In genomic region chr5:139275536-139276297, GRCh38 we compare ENCODE assay signal across 8 cellular contexts. TPM values are rescaled to one million over a fixed set of nuclear protein-coding genes. Genes with fewer than 3 reads are reported as not detected.
DNase-seq lines count a peak whose midpoint lies in the region; ATAC-seq, FAIRE-seq and TF ChIP-seq lines count a peak whose summit lies in the region.

No MANE protein-coding gene starts in this region.

- peak overlapping the region; percentile 80 for H3K27ac Mint-ChIP-seq in activated CD4-positive, alpha-beta memory T cell treated with anti-CD3 and anti-CD28 coated beads for 36 hours

- intact Hi-C loops in activated CD4-positive, alpha-beta memory T cell treated with anti-CD3 and anti-CD28 coated beads for 36 hours (cut with micrococcal nuclease): no loop called here
- intact Hi-C loops in heart left ventricle (cut with DNase I) (no loop called here), ovary (cut with DNase I) (no loop called here)

- H3K36me3 Mint-ChIP-seq in activated CD4-positive, alpha-beta memory T cell treated with anti-CD3 and anti-CD28 coated beads for 36 hours: peaks cover 46% of the 10 kb centered on the region

- 82 to 86% (median 83%) methylated on average over 6 of the region's 6 CpGs for WGBS in heart left ventricle, 4 donors
- WGBS in ovary, 3 donors: 87 to 92% (median 91%) methylated on average over 6 of the region's 6 CpGs

- H3K4me3 Mint-ChIP-seq in activated CD4-positive, alpha-beta memory T cell treated with anti-CD3 and anti-CD28 coated beads for 36 hours: peak overlapping the region; percentile 96

- peaks cover 35% of the 10 kb centered on the region for H3K36me3 ChIP-seq in H7 (replicated peaks; ENCODE audit: control insufficient read depth, insufficient read depth, low read length)
- peaks cover 0 to 40% (median 25%) of the 10 kb centered on the region in 9 donors for H3K36me3 ChIP-seq in heart left ventricle
- H3K36me3 ChIP-seq in ovary: no peaks in the 10 kb centered on the region

- no peak for FAIRE-seq in HTR-8/SVneo (lab: Jason Lieb, UNC)

- CTCF ChIA-PET in AG04450 (lab: Charles Lee): interaction anchor here (1.1 to 1.8 kb wide), 4 partner anchors 11 to 696 kb away, joined by 3 to 5 read pairs (median 4); no protein-coding TSS in a partner anchor
- CTCF ChIA-PET in activated CD4-positive, alpha-beta memory T cell treated with anti-CD3 and anti-CD28 coated beads for 36 hours (lab: Charles Lee): interaction anchor here (1.0 to 2.7 kb wide), 6 partner anchors 11 to 696 kb away, joined by 3 to 8 read pairs (median 6); partner anchors contain the start of genes MATR3 and PAIP2

- H3K9me3 ChIP-seq in AG04450 (ENCODE audit: control insufficient read depth, insufficient read depth, low read length) (no peaks in the 10 kb centered on the region), heart left ventricle (no peaks in the 10 kb centered on the region), ovary (no peaks in the 10 kb centered on the region)

- H3K9me3 Mint-ChIP-seq in activated CD4-positive, alpha-beta memory T cell treated with anti-CD3 and anti-CD28 coated beads for 36 hours: no peaks in the 10 kb centered on the region

- DNase-seq in AG04450 (ENCODE audit: low read depth, low spot score) (no peak), H7 (no peak), HTR-8/SVneo (ENCODE audit: insufficient read length, low spot score) (no peak), HuH-7.5 (ENCODE audit: low spot score) (no peak), heart left ventricle (no peak), ovary (no peak)
- peak; percentile 47 for DNase-seq in activated CD4-positive, alpha-beta memory T cell treated with anti-CD3 and anti-CD28 coated beads for 36 hours

- H3K27ac ChIP-seq in AG04450 (ENCODE audit: low read depth, low read length) (no peak overlapping the region), heart left ventricle (peak overlapping the region in 5 of 12 donors; percentile 2 to 84 (median 12)), ovary (no peak overlapping the region)

- TF ChIP-seq EP300 in ovary (IDR thresholded peaks at IDR 0.05): no peak

- H3K4me3 ChIP-seq in AG04450 (ENCODE audit: low read depth, low read length) (peak overlapping the region; percentile 47), H7 (ENCODE audit: insufficient read depth, low read depth, low read length) (peak overlapping the region; percentile 98), iPS-11a (ENCODE audit: low read depth, low read length) (peak overlapping the region; percentile 96), heart left ventricle (peak overlapping the region in 1 of 12 donors; percentile 72), ovary (no peak overlapping the region)

- POLR2A ChIA-PET in AG04450 (lab: Yijun Ruan, JAX): interaction anchor here (0.6 to 1.3 kb wide), 4 partner anchors 18 to 734 kb away, joined by 3 to 5 read pairs (median 4); partner anchors contain the start of gene MATR3
- POLR2A ChIA-PET in activated CD4-positive, alpha-beta memory T cell treated with anti-CD3 and anti-CD28 coated beads for 36 hours (lab: Charles Lee): interaction anchor here (0.5 to 10.8 kb wide), 12 partner anchors 10 to 710 kb away, joined by 3 to 112 read pairs (median 3); partner anchors contain the start of genes HSPA9, MATR3, PAIP2 and UBE2D2

- H3K27me3 ChIP-seq in AG04450 (ENCODE audit: control insufficient read depth, insufficient read depth, low read length) (no peaks in the 10 kb centered on the region), H7 (ENCODE audit: control insufficient read depth, insufficient read depth, low read length) (no peaks in the 10 kb centered on the region), heart left ventricle (no peaks in the 10 kb centered on the region), ovary (no peaks in the 10 kb centered on the region)

- TF ChIP-seq CTCF in AG04450 (IDR thresholded peaks at IDR 0.05; ENCODE audit: low read depth, low read length): no peak
- TF ChIP-seq CTCF in heart left ventricle (IDR thresholded peaks at IDR 0.05): no peak
- TF ChIP-seq CTCF in ovary (IDR thresholded peaks at IDR 0.05): no peak

- TF ChIP-seq POLR2A in heart left ventricle (IDR thresholded peaks at IDR 0.05) (no peak), ovary (IDR thresholded peaks at IDR 0.05) (no peak)

- H3K27me3 Mint-ChIP-seq in activated CD4-positive, alpha-beta memory T cell treated with anti-CD3 and anti-CD28 coated beads for 36 hours: peaks cover 2% of the 10 kb centered on the region

- peaks cover 0 to 63% (median 30%) of the 10 kb centered on the region in 12 donors for H3K4me1 ChIP-seq in heart left ventricle
- peaks cover 5% of the 10 kb centered on the region for H3K4me1 ChIP-seq in ovary (ENCODE audit: insufficient read depth)

- ATAC-seq in heart left ventricle: no peak

- peaks cover 72% of the 10 kb centered on the region for H3K4me1 Mint-ChIP-seq in activated CD4-positive, alpha-beta memory T cell treated with anti-CD3 and anti-CD28 coated beads for 36 hours (ENCODE audit: low read depth)

RNA-seq across cellular contexts. Expression of gene MATR3, which starts 17.8 kb away (rescaled TPM):
- 142 and 166 TPM in 2 replicates for polyA plus RNA-seq in AG04450 (2011; rRNA removed)
- 195 and 217 TPM in 2 replicates for polyA minus RNA-seq in AG04450 (2011; rRNA and poly(A)+ RNA removed)
- total RNA-seq in H7 (2014; rRNA removed; shearing (Covaris generic)): 228 and 239 TPM in 2 replicates
- 100 to 1,000 TPM; 163 to 179 TPM for total RNA-seq in activated CD4-positive, alpha-beta memory T cell treated with anti-CD3 and anti-CD28 coated beads for 36 hours
- 100 to 1,000 TPM; 133 to 208 (median 139) TPM for total RNA-seq in heart left ventricle
- 100 to 1,000 TPM in 1 of 2 donors, 10 to 100 TPM in 1; 97.2 to 115 TPM for polyA plus RNA-seq in heart left ventricle
- total RNA-seq in ovary: 100 to 1,000 TPM; 184 to 297 (median 227) TPM
- 100 to 1,000 TPM; 174 to 222 TPM for polyA plus RNA-seq in ovary
